19 cellular contexts compared by ENCODE assay signal in the genomic region with DNA sequence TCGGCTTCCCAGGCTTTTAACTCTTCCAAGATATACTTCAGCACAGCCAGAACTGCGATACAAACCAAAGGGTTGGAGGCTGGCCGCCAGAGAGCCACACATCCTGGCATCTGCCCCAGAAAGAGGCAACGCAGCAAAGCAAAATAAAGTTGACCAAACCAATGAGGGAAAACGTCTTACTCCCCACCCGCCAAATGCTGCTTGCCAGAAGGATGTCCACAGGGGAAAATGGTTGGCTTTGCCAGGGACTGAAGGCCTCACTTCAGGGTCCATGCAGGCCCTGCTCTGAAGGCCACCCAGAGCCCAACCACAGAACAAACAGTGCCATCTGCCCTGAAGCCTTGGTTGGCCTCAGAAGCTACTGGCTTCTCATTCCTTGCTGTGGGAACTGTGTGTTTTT. TPM values are rescaled to one million over a fixed set of nuclear protein-coding genes. Genes with fewer than 3 reads are reported as not detected.
DNase-seq lines count a peak whose midpoint lies in the region; ATAC-seq, FAIRE-seq and TF ChIP-seq lines count a peak whose summit lies in the region.
"Had no signal": no experiment of that assay in that cellular context is flagged by ENCODE, and none has a peak within 500 bp of the region (broad histone marks: within the 10 kb centered on the region; RNA-seq: fewer than 3 reads in every experiment).

No MANE protein-coding gene starts in this region.

- POLR2A ChIA-PET in HepG2 (lab: Yijun Ruan, JAX), result no interaction called here
- POLR2A ChIA-PET in activated CD4-positive, alpha-beta T cell treated with anti-CD3 and anti-CD28 coated beads, Interleukin-2, amount 10 ng/mL, durations not matched to agents 7 days and 5 days (lab: Charles Lee), result no interaction called here

- ATAC-seq in HepG2 (no peak), gastrocnemius medialis (no peak), left lung (no peak)
- ATAC-seq: A549, HCT116, K562 had no signal

- no peaks in the 10 kb centered on the region for H3K36me3 ChIP-seq in HepG2 (replicated peaks in 1 of 2; ENCODE audit: control insufficient read depth in 1 of 2, insufficient read depth in 2 of 2, low read length in 2 of 2)
- peaks cover 0 to 14% of the 10 kb centered on the region in 2 donors for H3K36me3 ChIP-seq in gastrocnemius medialis
- no peaks in the 10 kb centered on the region for H3K36me3 ChIP-seq in left lung

- no peak overlapping the region for H3K9ac ChIP-seq in HepG2 (ENCODE audit: insufficient read depth, low read depth, low read length)

- peaks cover 3% of the 10 kb centered on the region for H3K36me3 Mint-ChIP-seq in activated T-cell treated with anti-CD3 and anti-CD28 coated beads, Interleukin-2, amount 50 U/mL, for 24 hours (ENCODE audit: low read depth)
- H3K36me3 Mint-ChIP-seq in activated CD4-positive, alpha-beta T cell treated with anti-CD3 and anti-CD28 coated beads, Interleukin-2, amount 10 ng/mL, durations not matched to agents 7 days and 5 days (ENCODE audit: low read depth), result no peaks in the 10 kb centered on the region

- H3K27me3 Mint-ChIP-seq in activated T-cell treated with anti-CD3 and anti-CD28 coated beads, Interleukin-2, amount 50 U/mL, for 24 hours, result no peaks in the 10 kb centered on the region
- no peaks in the 10 kb centered on the region for H3K27me3 Mint-ChIP-seq in activated CD4-positive, alpha-beta T cell treated with anti-CD3 and anti-CD28 coated beads, Interleukin-2, amount 10 ng/mL, durations not matched to agents 7 days and 5 days

- no peak for TF ChIP-seq EP300 in HepG2 (IDR thresholded peaks at IDR 0.05; ENCODE audit: low read depth in 2 of 2, low read length in 2 of 2)
- TF ChIP-seq EP300 in HepG2 (CRISPR knock-in tag; IDR thresholded peaks at IDR 0.05; ENCODE audit: borderline replicate concordance), result no peak

- no peak overlapping the region for H3K27ac Mint-ChIP-seq in activated T-cell treated with anti-CD3 and anti-CD28 coated beads, Interleukin-2, amount 50 U/mL, for 24 hours
- H3K27ac Mint-ChIP-seq in activated CD4-positive, alpha-beta T cell treated with anti-CD3 and anti-CD28 coated beads, Interleukin-2, amount 10 ng/mL, durations not matched to agents 7 days and 5 days, result no peak overlapping the region
- H3K27ac Mint-ChIP-seq: CD14-positive monocyte had no signal

- H3K9me3 ChIP-seq in HepG2 (ENCODE audit: low read length) (no peaks in the 10 kb centered on the region), gastrocnemius medialis (no peaks in the 10 kb centered on the region), left lung (no peaks in the 10 kb centered on the region)
- H3K9me3 ChIP-seq: A549 had no signal

- H3K27ac ChIP-seq in HepG2 (ENCODE audit: extremely low read length, insufficient read depth, low read length) (no peak overlapping the region), gastrocnemius medialis (peak overlapping the region; percentile 97 to 98 (median 98)), left lung (no peak overlapping the region)
- H3K27ac ChIP-seq: A549 had no signal

- CTCF ChIA-PET in HepG2 (lab: Yijun Ruan, JAX; ENCODE audit: low intra/inter-chr PET ratio, low total read pairs), result no interaction called here
- CTCF ChIA-PET in activated CD4-positive, alpha-beta T cell treated with anti-CD3 and anti-CD28 coated beads, Interleukin-2, amount 10 ng/mL, durations not matched to agents 7 days and 5 days (lab: Charles Lee), result no interaction called here

- in situ Hi-C loops in HepG2 (cut with HindIII; ENCODE audit: extremely low pct_ligation_motif_present, low pct_unique_long_range_greater_than_20kb) (no loop called here), gastrocnemius medialis (cut with MboI; ENCODE audit: low sequenced_read_pairs in 4 of 4) (no loop called here)

- peak; percentile 3 to 9 for DNase-seq in activated T-cell treated with anti-CD3 and anti-CD28 coated beads, Interleukin-2, amount 50 U/mL, for 48 hours
- DNase-seq in activated T-cell treated with anti-CD3 and anti-CD28 coated beads, Interleukin-2, amount 50 U/mL, for 24 hours, result no peak
- DNase-seq in NCI-H446 treated with DMSO at 0.1 percent for 48 hours (lab: John Stamatoyannopoulos, UW) (peak; percentile 69), HepG2 (ENCODE audit: low spot score) (no peak), gastrocnemius medialis (peak in 1 of 2 donors; percentile 16), left lung (no peak), posterior vena cava (ENCODE audit: low spot score) (no peak)
- DNase-seq in activated CD4-positive, alpha-beta T cell treated with anti-CD3 and anti-CD28 coated beads, Interleukin-2, amount 10 ng/mL, durations not matched to agents 7 days and 5 days, result no peak
- DNase-seq: COR-L47, GDM1, NCI-H1694 treated with DMSO at 0.1 percent for 48 hours had no signal

- H3K79me2 ChIP-seq in HepG2 (ENCODE audit: insufficient read depth, low read length), result no peaks in the 10 kb centered on the region

- TF ChIP-seq CTCF in HepG2 (CRISPR knock-in tag; IDR thresholded peaks at IDR 0.05) (no peak), gastrocnemius medialis (IDR thresholded peaks at IDR 0.05 in 4 of 5, conservative IDR thresholded peaks at IDR 0.05 in 1 of 5) (no peak), left lung (IDR thresholded peaks at IDR 0.05) (no peak)

- no peak for TF ChIP-seq POLR2A in HepG2 (IDR thresholded peaks at IDR 0.05; ENCODE audit: insufficient read depth in 1 of 2, low read depth in 2 of 2, low read length in 2 of 2)
- no peak for TF ChIP-seq POLR2A in gastrocnemius medialis (IDR thresholded peaks at IDR 0.05)

- no peak overlapping the region for H3K4me3 Mint-ChIP-seq in activated T-cell treated with anti-CD3 and anti-CD28 coated beads, Interleukin-2, amount 50 U/mL, for 24 hours
- no peak overlapping the region for H3K4me3 Mint-ChIP-seq in activated CD4-positive, alpha-beta T cell treated with anti-CD3 and anti-CD28 coated beads, Interleukin-2, amount 10 ng/mL, durations not matched to agents 7 days and 5 days
- H3K4me3 Mint-ChIP-seq: CD14-positive monocyte had no signal

- intact Hi-C loops in HepG2 (cut with micrococcal nuclease; ENCODE audit: unreplicated experiment) (no loop called here), gastrocnemius medialis (cut with DNase I; ENCODE audit: low total_unique reads) (no loop called here), left lung (cut with DNase I) (no loop called here), posterior vena cava (cut with DNase I) (no loop called here)

- no TSS peak for BruUV-seq in HepG2 (replicated peaks; lab: Mats Ljungman, UMichigan)

- H3K4me3 ChIP-seq in HepG2 (replicated peaks in 1 of 3; ENCODE audit: insufficient read depth in 1 of 3, low read depth in 2 of 3, low read length in 3 of 3), result no peak overlapping the region
- H3K4me3 ChIP-seq in gastrocnemius medialis, result no peak overlapping the region
- H3K4me3 ChIP-seq in left lung, result no peak overlapping the region
- H3K4me3 ChIP-seq: A549, K562 had no signal

- TF ChIP-seq RAD21 in HepG2 (CRISPR knock-in tag; IDR thresholded peaks at IDR 0.05), result no peak

- no peak overlapping the region for H2AFZ ChIP-seq in HepG2 (ENCODE audit: low read length)

- FAIRE-seq in HepG2 (lab: Jason Lieb, UNC), result no peak
- FAIRE-seq: A549, GM12892, GM19239, HTR-8/SVneo, K562 had no signal

- H4K20me1 ChIP-seq in HepG2 (ENCODE audit: insufficient read depth, low read length), result no peaks in the 10 kb centered on the region

- no peaks in the 10 kb centered on the region for H3K9me3 Mint-ChIP-seq in activated T-cell treated with anti-CD3 and anti-CD28 coated beads, Interleukin-2, amount 50 U/mL, for 24 hours
- H3K9me3 Mint-ChIP-seq in activated CD4-positive, alpha-beta T cell treated with anti-CD3 and anti-CD28 coated beads, Interleukin-2, amount 10 ng/mL, durations not matched to agents 7 days and 5 days, result no peaks in the 10 kb centered on the region

- WGBS in HepG2 (ENCODE audit: low lambda C conversion rate), result 86% methylated on average over 6 of the region's 6 CpGs

- H3K27me3 ChIP-seq in HepG2 (ENCODE audit: control insufficient read depth in 1 of 2, insufficient read depth in 2 of 2, low read length in 2 of 2), result peaks cover 2 to 5% of the 10 kb centered on the region in 2 experiments; a peak in 2 of 5 replicates
- H3K27me3 ChIP-seq in gastrocnemius medialis, result no peaks in the 10 kb centered on the region
- H3K27me3 ChIP-seq in left lung, result no peaks in the 10 kb centered on the region

- H3K4me1 Mint-ChIP-seq in activated T-cell treated with anti-CD3 and anti-CD28 coated beads, Interleukin-2, amount 50 U/mL, for 24 hours (ENCODE audit: low read depth), result no peaks in the 10 kb centered on the region
- no peaks in the 10 kb centered on the region for H3K4me1 Mint-ChIP-seq in activated CD4-positive, alpha-beta T cell treated with anti-CD3 and anti-CD28 coated beads, Interleukin-2, amount 10 ng/mL, durations not matched to agents 7 days and 5 days
- H3K4me1 Mint-ChIP-seq: CD14-positive monocyte had no signal

- no peak overlapping the region for H3K4me2 ChIP-seq in HepG2 (ENCODE audit: low read depth, low read length)
- H3K4me2 ChIP-seq: A549 had no signal

- H3K4me1 ChIP-seq in HepG2 (ENCODE audit: insufficient read depth, low read length) (peaks cover 15% of the 10 kb centered on the region), gastrocnemius medialis (peaks cover 26 to 27% of the 10 kb centered on the region in 2 donors), left lung (no peaks in the 10 kb centered on the region)
- H3K4me1 ChIP-seq: A549 had no signal

RNA-seq across cellular contexts. Expression of a gene that starts 15.0 kb away (rescaled TPM):
- total RNA-seq in HepG2 (2016; rRNA removed; fragmentation: Illumina TruSeq; extraction: Trizol) (not detected in 2 replicates), gastrocnemius medialis (100 to 1,000 TPM; 120 to 203 (median 154) TPM), left lung (not detected), posterior vena cava (not detected)
- total RNA-seq in HepG2 (2016; cell fraction: cytosol; rRNA removed; fragmentation: Illumina TruSeq; extraction: Trizol; ENCODE audit: low read depth), result not detected in 2 replicates
- not detected in 2 replicates for total RNA-seq in HepG2 (2016; cell fraction: insoluble cytoplasmic fraction; rRNA removed; fragmentation: Illumina TruSeq; extraction: Trizol)
- not detected in 2 replicates for total RNA-seq in HepG2 (2016; cell fraction: membrane; rRNA removed; fragmentation: Illumina TruSeq; extraction: Trizol)
- total RNA-seq in HepG2 (2016; cell fraction: nucleus; rRNA removed; fragmentation: Illumina TruSeq; extraction: Trizol), result not detected in 2 replicates
- polyA plus RNA-seq in HepG2 (2011; rRNA removed), result not detected in 2 replicates
- polyA plus RNA-seq in HepG2 (2011; cell fraction: cytosol; rRNA removed), result not detected in 2 replicates
- polyA plus RNA-seq in HepG2 (2011; cell fraction: nucleus; rRNA removed), result not detected in 2 replicates
- not detected in 2 replicates for polyA plus RNA-seq in HepG2 (2012)
- polyA plus RNA-seq in HepG2 (2016; cell fraction: cytosol; fragmentation: Illumina TruSeq; extraction: Trizol; ENCODE audit: low read depth), result not detected in 2 replicates
- not detected in 2 replicates for polyA plus RNA-seq in HepG2 (2016; cell fraction: insoluble cytoplasmic fraction; fragmentation: Illumina TruSeq; extraction: Trizol; ENCODE audit: low read depth)
- polyA plus RNA-seq in HepG2 (2016; cell fraction: membrane; fragmentation: Illumina TruSeq; extraction: Trizol; ENCODE audit: low read depth), result not detected in 2 replicates
- polyA plus RNA-seq in HepG2 (2016; cell fraction: nucleus; fragmentation: Illumina TruSeq; extraction: Trizol; ENCODE audit: insufficient read depth, low read depth), result not detected in 2 replicates
- not detected in 2 replicates for polyA minus RNA-seq in HepG2 (2011; rRNA and poly(A)+ RNA removed; ENCODE audit: low replicate concordance)
- polyA minus RNA-seq in HepG2 (2011; cell fraction: cytosol; rRNA and poly(A)+ RNA removed), result not detected in 2 replicates
- polyA minus RNA-seq in HepG2 (2011; cell fraction: nucleus; rRNA and poly(A)+ RNA removed), result not detected in 2 replicates
- not detected for total RNA-seq in activated CD4-positive, alpha-beta T cell treated with anti-CD3 and anti-CD28 coated beads, Interleukin-2, amount 10 ng/mL, durations not matched to agents 7 days and 5 days
- total RNA-seq: K562, NCI-H460 had no signal
- polyA plus RNA-seq: CD14-positive monocyte, K562 had no signal

Comparison
In these comparisons a context has a peak if more than half of its experiments do, and no peak if none do; other contexts are left out.
1. DNase-seq: peak in activated T-cell treated with anti-CD3 and anti-CD28 coated beads, Interleukin-2, amount 50 U/mL, for 48 hours (2 of 2) and NCI-H446 treated with DMSO at 0.1 percent for 48 hours (single experiment); none in activated T-cell treated with anti-CD3 and anti-CD28 coated beads, Interleukin-2, amount 50 U/mL, for 24 hours (single experiment), HepG2 (single experiment), activated CD4-positive, alpha-beta T cell treated with anti-CD3 and anti-CD28 coated beads, Interleukin-2, amount 10 ng/mL, durations not matched to agents 7 days and 5 days (single experiment), left lung (0 of 2) and posterior vena cava (single experiment).
2. H3K27ac ChIP-seq: peak in gastrocnemius medialis (4 of 4); none in HepG2 (single experiment) and left lung (0 of 2).
3. RNA of a gene that starts 15.0 kb away (total RNA-seq): 120 to 203 TPM in gastrocnemius medialis; not detected in HepG2, not detected in activated CD4-positive, alpha-beta T cell treated with anti-CD3 and anti-CD28 coated beads, Interleukin-2, amount 10 ng/mL, durations not matched to agents 7 days and 5 days, not detected in left lung and not detected in posterior vena cava; every median in the first group is over 100 times any median in the second.